27 cellular contexts compared by ENCODE assay signal in the genomic region with DNA sequence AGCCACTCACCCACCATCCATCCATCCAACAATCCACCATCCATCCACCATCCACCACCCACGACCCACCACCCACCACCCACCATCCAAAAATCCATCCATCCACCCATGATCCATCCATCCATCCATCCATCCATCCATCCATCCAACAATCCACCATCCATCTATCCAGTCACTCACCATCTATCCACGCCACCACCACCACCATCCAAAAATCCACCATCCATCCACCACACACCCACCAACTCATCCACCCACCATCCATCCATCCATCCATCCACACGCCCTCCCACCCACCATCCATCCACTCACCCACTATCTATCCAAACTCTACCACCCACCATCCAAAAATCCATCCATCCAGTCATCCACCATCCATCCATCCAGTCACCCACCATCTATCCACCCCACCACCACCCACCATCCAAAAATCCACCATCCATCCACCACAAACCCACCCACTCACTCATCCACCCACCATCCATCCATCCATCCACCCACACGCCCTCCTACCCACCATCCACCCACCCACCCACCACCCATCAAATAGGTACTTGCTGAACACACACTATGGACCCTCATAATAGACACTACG.
"Had no signal": no experiment of that assay in that cellular context is flagged by ENCODE, and none has a peak within 500 bp of the region (broad histone marks: within the 10 kb centered on the region; RNA-seq: fewer than 3 reads in every experiment).

No MANE protein-coding gene starts in this region.

- H3K4me1 Mint-ChIP-seq: brain had no signal

- DNase-seq: activated CD4-positive, alpha-beta memory T cell treated with anti-CD3 and anti-CD28 coated beads for 36 hours; activated CD4-positive, alpha-beta T cell treated with anti-CD3 and anti-CD28 coated beads, Interleukin-2, amount 10 ng/mL, durations not matched to agents 7 days and 5 days; activated CD4-positive, CD25-positive, alpha-beta regulatory T cell; activated CD8-positive, alpha-beta memory T cell treated with anti-CD3 and anti-CD28 coated beads for 24 hours; activated gamma-delta T cell treated with Interleukin-2 at 50 U/mL for 16 hours; activated naive CD4-positive, alpha-beta T cell treated with anti-CD3 and anti-CD28 coated beads, Interleukin-2, amount 10 ng/mL, durations not matched to agents 7 days and 5 days; activated T-cell treated with anti-CD3 and anti-CD28 coated beads, Interleukin-2, amount 50 U/mL, for 48 hours; amygdala; Karpas-422; NCI-H1105 treated with DMSO at 0.1 percent for 48 hours; NCI-H1436 treated with DMSO at 0.1 percent for 48 hours; NCI-H187; NCI-H2081; NCI-H510A treated with DMSO at 0.1 percent for 48 hours; NCI-H69; NK-92 treated with Interleukin-12 subunit alpha and Interleukin-12 subunit beta, amount 100 ng/mL, for 24 hours; OCI-M1; RPMI8226; T-helper 1 cell had no signal

- H3K27ac ChIP-seq: cardiac muscle cell, SK-N-MC, VCaP had no signal

- H3K27ac Mint-ChIP-seq: activated CD4-positive, alpha-beta memory T cell treated with anti-CD3 and anti-CD28 coated beads for 36 hours; activated CD4-positive, alpha-beta T cell treated with anti-CD3 and anti-CD28 coated beads, Interleukin-2, amount 10 ng/mL, durations not matched to agents 7 days and 5 days; activated naive CD4-positive, alpha-beta T cell treated with anti-CD3 and anti-CD28 coated beads, Interleukin-2, amount 10 ng/mL, durations not matched to agents 7 days and 5 days; activated T-helper 2 cell treated with anti-CD3 and anti-CD28 coated beads, Interferon-gamma antibody, Interleukin-2, Interleukin-4, amounts not matched to agents 10 μg/mL and 5 μg/mL and 100 μg/mL, durations not matched to agents 14 hours and 24 hours and 36 hours had no signal

- FAIRE-seq: astrocyte had no signal

- H3K27me3 ChIP-seq: cardiac muscle cell had no signal

- H3K27me3 Mint-ChIP-seq: activated CD4-positive, alpha-beta memory T cell treated with anti-CD3 and anti-CD28 coated beads for 36 hours; activated CD4-positive, alpha-beta T cell treated with anti-CD3 and anti-CD28 coated beads, Interleukin-2, amount 10 ng/mL, durations not matched to agents 7 days and 5 days; activated naive CD4-positive, alpha-beta T cell treated with anti-CD3 and anti-CD28 coated beads, Interleukin-2, amount 10 ng/mL, durations not matched to agents 7 days and 5 days; brain had no signal

- H3K4me3 Mint-ChIP-seq: activated CD4-positive, alpha-beta memory T cell treated with anti-CD3 and anti-CD28 coated beads for 36 hours; activated CD4-positive, alpha-beta T cell treated with anti-CD3 and anti-CD28 coated beads, Interleukin-2, amount 10 ng/mL, durations not matched to agents 7 days and 5 days; activated naive CD4-positive, alpha-beta T cell treated with anti-CD3 and anti-CD28 coated beads, Interleukin-2, amount 10 ng/mL, durations not matched to agents 7 days and 5 days; brain had no signal

- H3K9me3 Mint-ChIP-seq: activated CD4-positive, alpha-beta memory T cell treated with anti-CD3 and anti-CD28 coated beads for 36 hours; activated CD4-positive, alpha-beta T cell treated with anti-CD3 and anti-CD28 coated beads, Interleukin-2, amount 10 ng/mL, durations not matched to agents 7 days and 5 days; activated naive CD4-positive, alpha-beta T cell treated with anti-CD3 and anti-CD28 coated beads, Interleukin-2, amount 10 ng/mL, durations not matched to agents 7 days and 5 days; activated T-helper 2 cell treated with anti-CD3 and anti-CD28 coated beads, Interferon-gamma antibody, Interleukin-2, Interleukin-4, amounts not matched to agents 10 μg/mL and 5 μg/mL and 100 μg/mL, durations not matched to agents 14 hours and 24 hours and 36 hours; brain had no signal

- H3K4me3 ChIP-seq: cardiac muscle cell, SK-N-MC had no signal

- ATAC-seq: Panc1, Right ventricle myocardium inferior had no signal
